1 cellular context compared by ENCODE assay signal in genomic region chr10:13743101-13743693, GRCh38.
TF ChIP-seq lines count a peak whose summit lies in the region.

No MANE protein-coding gene starts in this region.

TF ChIP-seq in GM12878, 131 proteins besides CTCF, POLR2A, EP300 and RAD21 (continued from another document):
- TF ChIP-seq, protein P1, sequence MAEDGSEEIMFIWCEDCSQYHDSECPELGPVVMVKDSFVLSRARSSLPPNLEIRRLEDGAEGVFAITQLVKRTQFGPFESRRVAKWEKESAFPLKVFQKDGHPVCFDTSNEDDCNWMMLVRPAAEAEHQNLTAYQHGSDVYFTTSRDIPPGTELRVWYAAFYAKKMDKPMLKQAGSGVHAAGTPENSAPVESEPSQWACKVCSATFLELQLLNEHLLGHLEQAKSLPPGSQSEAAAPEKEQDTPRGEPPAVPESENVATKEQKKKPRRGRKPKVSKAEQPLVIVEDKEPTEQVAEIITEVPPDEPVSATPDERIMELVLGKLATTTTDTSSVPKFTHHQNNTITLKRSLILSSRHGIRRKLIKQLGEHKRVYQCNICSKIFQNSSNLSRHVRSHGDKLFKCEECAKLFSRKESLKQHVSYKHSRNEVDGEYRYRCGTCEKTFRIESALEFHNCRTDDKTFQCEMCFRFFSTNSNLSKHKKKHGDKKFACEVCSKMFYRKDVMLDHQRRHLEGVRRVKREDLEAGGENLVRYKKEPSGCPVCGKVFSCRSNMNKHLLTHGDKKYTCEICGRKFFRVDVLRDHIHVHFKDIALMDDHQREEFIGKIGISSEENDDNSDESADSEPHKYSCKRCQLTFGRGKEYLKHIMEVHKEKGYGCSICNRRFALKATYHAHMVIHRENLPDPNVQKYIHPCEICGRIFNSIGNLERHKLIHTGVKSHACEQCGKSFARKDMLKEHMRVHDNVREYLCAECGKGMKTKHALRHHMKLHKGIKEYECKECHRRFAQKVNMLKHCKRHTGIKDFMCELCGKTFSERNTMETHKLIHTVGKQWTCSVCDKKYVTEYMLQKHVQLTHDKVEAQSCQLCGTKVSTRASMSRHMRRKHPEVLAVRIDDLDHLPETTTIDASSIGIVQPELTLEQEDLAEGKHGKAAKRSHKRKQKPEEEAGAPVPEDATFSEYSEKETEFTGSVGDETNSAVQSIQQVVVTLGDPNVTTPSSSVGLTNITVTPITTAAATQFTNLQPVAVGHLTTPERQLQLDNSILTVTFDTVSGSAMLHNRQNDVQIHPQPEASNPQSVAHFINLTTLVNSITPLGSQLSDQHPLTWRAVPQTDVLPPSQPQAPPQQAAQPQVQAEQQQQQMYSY (CRISPR knock-in tag; IDR thresholded peaks at IDR 0.05), result no peak
- TF ChIP-seq, protein P2, sequence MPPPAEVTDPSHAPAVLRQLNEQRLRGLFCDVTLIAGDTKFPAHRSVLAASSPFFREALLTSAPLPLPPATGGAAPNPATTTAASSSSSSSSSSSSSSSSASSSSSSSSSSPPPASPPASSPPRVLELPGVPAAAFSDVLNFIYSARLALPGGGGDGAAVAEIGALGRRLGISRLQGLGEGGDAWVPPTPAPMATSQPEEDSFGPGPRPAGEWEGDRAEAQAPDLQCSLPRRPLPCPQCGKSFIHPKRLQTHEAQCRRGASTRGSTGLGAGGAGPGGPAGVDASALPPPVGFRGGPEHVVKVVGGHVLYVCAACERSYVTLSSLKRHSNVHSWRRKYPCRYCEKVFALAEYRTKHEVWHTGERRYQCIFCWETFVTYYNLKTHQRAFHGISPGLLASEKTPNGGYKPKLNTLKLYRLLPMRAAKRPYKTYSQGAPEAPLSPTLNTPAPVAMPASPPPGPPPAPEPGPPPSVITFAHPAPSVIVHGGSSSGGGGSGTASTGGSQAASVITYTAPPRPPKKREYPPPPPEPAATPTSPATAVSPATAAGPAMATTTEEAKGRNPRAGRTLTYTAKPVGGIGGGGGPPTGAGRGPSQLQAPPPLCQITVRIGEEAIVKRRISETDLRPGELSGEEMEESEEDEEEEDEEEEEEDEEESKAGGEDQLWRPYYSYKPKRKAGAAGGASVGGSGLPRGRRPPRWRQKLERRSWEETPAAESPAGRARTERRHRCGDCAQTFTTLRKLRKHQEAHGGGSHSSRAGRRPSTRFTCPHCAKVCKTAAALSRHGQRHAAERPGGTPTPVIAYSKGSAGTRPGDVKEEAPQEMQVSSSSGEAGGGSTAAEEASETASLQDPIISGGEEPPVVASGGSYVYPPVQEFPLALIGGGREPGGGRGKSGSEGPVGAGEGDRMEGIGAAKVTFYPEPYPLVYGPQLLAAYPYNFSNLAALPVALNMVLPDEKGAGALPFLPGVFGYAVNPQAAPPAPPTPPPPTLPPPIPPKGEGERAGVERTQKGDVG (CRISPR knock-in tag; IDR thresholded peaks at IDR 0.05), result no peak
- TF ChIP-seq, protein P3, sequence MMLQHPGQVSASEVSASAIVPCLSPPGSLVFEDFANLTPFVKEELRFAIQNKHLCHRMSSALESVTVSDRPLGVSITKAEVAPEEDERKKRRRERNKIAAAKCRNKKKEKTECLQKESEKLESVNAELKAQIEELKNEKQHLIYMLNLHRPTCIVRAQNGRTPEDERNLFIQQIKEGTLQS (IDR thresholded peaks at IDR 0.05; ENCODE audit: borderline replicate concordance, extremely low read depth, low read depth, low read length), result no peak
- TF ChIP-seq SP1 (IDR thresholded peaks at IDR 0.05; ENCODE audit: low read depth, low read length), result no peak
- peak; percentile 49; the same call in 1 of the 2 replicates for TF ChIP-seq MTA2 (IDR thresholded peaks at IDR 0.05; ENCODE audit: low read depth)
- TF ChIP-seq NRF1 (conservative IDR thresholded peaks at IDR 0.05; ENCODE audit: low read depth, low read length), result no peak
- no peak for TF ChIP-seq IRF3 (IDR thresholded peaks at IDR 0.05)
- TF ChIP-seq ZNF592 (IDR thresholded peaks at IDR 0.05), result peak; percentile 39; the same call in 1 of the 2 replicates
- TF ChIP-seq SMAD1 (IDR thresholded peaks at IDR 0.05; ENCODE audit: low read depth, partially characterized antibody), result peak; percentile 21
- peak; percentile 41; the same call in 1 of the 2 replicates for TF ChIP-seq DPF2 (IDR thresholded peaks at IDR 0.05)
- peak; percentile 39; the same call in 1 of the 2 replicates for TF ChIP-seq SPI1 (IDR thresholded peaks at IDR 0.05; ENCODE audit: borderline replicate concordance, insufficient read depth, low read depth, low read length)
- TF ChIP-seq CREM (IDR thresholded peaks at IDR 0.05; ENCODE audit: low read depth), result no peak; the same call in 1 of the 2 replicates
- TF ChIP-seq BCL11A (IDR thresholded peaks at IDR 0.05; ENCODE audit: low read depth, low read length), result 0 out of 2 replicates have a peak, but pooled peaks have one; percentile 23
- TF ChIP-seq SIN3A (IDR thresholded peaks at IDR 0.05; ENCODE audit: low read depth, low read length), result no peak
- TF ChIP-seq E2F4 (IDR thresholded peaks at IDR 0.05; ENCODE audit: low read depth, low read length), result no peak
- peak; percentile 60 for TF ChIP-seq NFIC (IDR thresholded peaks at IDR 0.05; ENCODE audit: low read depth, low read length)
- peak; percentile 43; the same call in 1 of the 2 replicates for TF ChIP-seq EED (IDR thresholded peaks at IDR 0.05; ENCODE audit: low read depth)
- peak; percentile 62 for TF ChIP-seq IKZF1 (conservative IDR thresholded peaks at IDR 0.05)
- TF ChIP-seq MXI1 (IDR thresholded peaks at IDR 0.05; ENCODE audit: low read depth, low read length), result no peak
- TF ChIP-seq CREB1 (IDR thresholded peaks at IDR 0.05; ENCODE audit: low read depth), result peak; percentile 54; the same call in 1 of the 2 replicates
- no peak for TF ChIP-seq JUND (IDR thresholded peaks at IDR 0.05; ENCODE audit: low read depth, low read length)
- TF ChIP-seq SMARCA5 (IDR thresholded peaks at IDR 0.05), result no peak
- no peak for TF ChIP-seq POLR2AphosphoS2 (IDR thresholded peaks at IDR 0.05; ENCODE audit: low read depth, low read length)
- no peak for TF ChIP-seq ELK1 (IDR thresholded peaks at IDR 0.05; ENCODE audit: low read depth, low read length)
- peak; percentile 51 for TF ChIP-seq MEF2B (IDR thresholded peaks at IDR 0.05; ENCODE audit: partially characterized antibody, poor library complexity, severe bottlenecking)
